In the genomic region with DNA sequence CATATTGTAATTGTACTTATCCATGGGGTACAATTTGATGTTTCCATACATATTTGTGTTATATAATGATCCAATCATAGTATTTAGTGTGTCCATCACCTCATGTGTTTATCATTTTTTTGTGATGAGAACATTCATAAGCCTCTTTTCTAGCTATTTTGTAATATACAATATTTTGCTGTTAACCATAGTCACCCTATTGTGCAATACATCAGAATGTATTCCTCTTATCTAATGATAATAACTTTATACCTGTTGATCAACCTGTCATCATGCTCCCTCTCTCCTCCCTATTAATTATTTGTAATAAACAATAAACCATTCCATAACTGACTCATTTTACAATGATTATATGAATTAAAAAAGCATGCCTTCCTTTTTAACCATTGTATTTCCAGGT, we compare ENCODE assay signal across 26 cellular contexts.
"Had no signal": no experiment of that assay in that cellular context is flagged by ENCODE, and none has a peak within 500 bp of the region (broad histone marks: within the 10 kb centered on the region; RNA-seq: fewer than 3 reads in every experiment).

No MANE protein-coding gene starts in this region.

- H3K9me3 ChIP-seq: left ventricle myocardium inferior, neutrophil, ovary, right atrium auricular region, suprapubic skin, thoracic aorta, tibial artery, upper lobe of right lung had no signal

- H3K36me3 Mint-ChIP-seq: mesothelial cell of epicardium; naive B cell; natural killer cell; neural progenitor cell; stimulated activated naive B cell treated with anti-CD40 and anti-IgM and Interleukin-4, amounts not matched to agents 10 μg/mL and 1 μg/mL and 100 μg/mL, for 72 hours had no signal

- H3K4me2 ChIP-seq: neural progenitor cell had no signal

- FAIRE-seq: urothelium cell line had no signal

- H3K9ac ChIP-seq: neural progenitor cell had no signal

- H3K36me3 ChIP-seq: left ventricle myocardium inferior, neural progenitor cell, neutrophil, ovary, right atrium auricular region, suprapubic skin, thoracic aorta, tibial artery, upper lobe of right lung had no signal

- H3K27ac ChIP-seq: left ventricle myocardium inferior, neural progenitor cell, neutrophil, ovary, right atrium auricular region, skin epidermis, suprapubic skin, thoracic aorta, tibial artery, upper lobe of right lung had no signal

- DNase-seq: hippocampal formation; left ventricle myocardium inferior; mesendoderm; naive B cell; natural killer cell; nephron progenitor cell; ovary; stimulated activated CD4-positive, alpha-beta T cell treated with anti-CD3 and anti-CD28 coated beads, Interleukin-12 subunit alpha, Interleukin-12 subunit beta, amount 100 ng/mL, for 4 hours; stimulated activated CD4-positive, alpha-beta T cell treated with anti-CD3 and anti-CD28 coated beads, Interleukin-15, amount 100 ng/mL, for 24 hours; stimulated activated CD4-positive, alpha-beta T cell treated with anti-CD3 and anti-CD28 coated beads, Interleukin-2, amount 100 ng/mL, for 24 hours; stimulated activated CD4-positive, alpha-beta T cell treated with anti-CD3 and anti-CD28 coated beads, Interleukin-4, amount 100 ng/mL, for 1 hour; stimulated activated naive B cell treated with anti-CD40 and anti-IgM and Interleukin-4, amounts not matched to agents 10 μg/mL and 1 μg/mL and 100 μg/mL, for 72 hours; stimulated activated naive CD8-positive, alpha-beta T cell treated with anti-CD3 and anti-CD28 coated beads, Interleukin-15, Interleukin-2, amounts not matched to agents 100 U/mL and 50 U/mL, for 24 hours; tibial artery; upper lobe of right lung had no signal

- H2AFZ ChIP-seq: neural progenitor cell had no signal

- H3K4me1 ChIP-seq: left ventricle myocardium inferior, neural progenitor cell, right atrium auricular region, suprapubic skin, tibial artery, upper lobe of right lung had no signal

- H3K27me3 ChIP-seq: neural progenitor cell, neutrophil, ovary, right atrium auricular region, suprapubic skin, tibial artery, upper lobe of right lung had no signal

- H3K27ac Mint-ChIP-seq: mesothelial cell of epicardium; naive B cell; natural killer cell; nephron progenitor cell; neural progenitor cell; progenitor cell of endocrine pancreas; stimulated activated naive B cell treated with anti-CD40 and anti-IgM and Interleukin-4, amounts not matched to agents 10 μg/mL and 1 μg/mL and 100 μg/mL, for 72 hours had no signal

- ATAC-seq: natural killer cell; sciatic nerve; stimulated activated naive B cell treated with anti-CD40 and anti-IgM and Interleukin-4, amounts not matched to agents 10 μg/mL and 1 μg/mL and 100 μg/mL, for 72 hours; stimulated activated naive CD8-positive, alpha-beta T cell treated with anti-CD3 and anti-CD28 coated beads, Interleukin-15, Interleukin-2, amounts not matched to agents 100 U/mL and 50 U/mL, for 24 hours; upper lobe of right lung had no signal

- H3K4me3 ChIP-seq: left ventricle myocardium inferior, lung, neural progenitor cell, ovary, right atrium auricular region, skin epidermis, suprapubic skin, thoracic aorta, tibial artery, upper lobe of right lung had no signal

- H3K9me3 Mint-ChIP-seq: mesothelial cell of epicardium, nephron progenitor cell, neural progenitor cell had no signal
